ENCODE assay signal across 17 cellular contexts in genomic region chr12:25629341-25629740, GRCh38.
A peak's percentile ranks its signal among the peaks of the same experiment; 100 is the strongest.
DNase-seq lines count a peak whose midpoint lies in the region; ATAC-seq and TF ChIP-seq lines count a peak whose summit lies in the region.
"Had no signal": no experiment of that assay in that cellular context is flagged by ENCODE, and none has a peak within 500 bp of the region (broad histone marks: within the 10 kb centered on the region; RNA-seq: fewer than 3 reads in every experiment).

No MANE protein-coding gene starts in this region.

- intact Hi-C loops in heart right ventricle (cut with DNase I): no loop called here
- intact Hi-C loops in Right ventricle myocardium superior (cut with DNase I): no loop called here

- H4K8ac ChIP-seq in mesendoderm (ENCODE audit: low read depth, low read length): no peak overlapping the region

- no peak overlapping the region for H3K56ac ChIP-seq in mesendoderm (ENCODE audit: low read length)

- no peak for TF ChIP-seq CTCF in endodermal cell (conservative IDR thresholded peaks at IDR 0.05)
- TF ChIP-seq CTCF in heart right ventricle (IDR thresholded peaks at IDR 0.05): no peak

- peaks cover 28% of the 10 kb centered on the region for H3K9me3 ChIP-seq in endodermal cell (ENCODE audit: control insufficient read depth, low read length)
- H3K9me3 ChIP-seq in heart right ventricle: no peaks in the 10 kb centered on the region
- H3K9me3 ChIP-seq: BE2C, Caco-2 had no signal

- H3K79me2 ChIP-seq in mesendoderm (ENCODE audit: control insufficient read depth, insufficient read depth, low read length): no peaks in the 10 kb centered on the region

- no peaks in the 10 kb centered on the region for H3K27me3 ChIP-seq in endodermal cell (ENCODE audit: control insufficient read depth, insufficient read depth, low read length, poor library complexity, severe bottlenecking)
- H3K27me3 ChIP-seq in mesendoderm (ENCODE audit: insufficient read depth, low read length, poor library complexity): no peaks in the 10 kb centered on the region
- peaks cover 0 to 4% (median 0%) of the 10 kb centered on the region in 7 donors for H3K27me3 ChIP-seq in heart right ventricle
- H3K27me3 ChIP-seq: BE2C had no signal

- H3K4me1 ChIP-seq in endodermal cell (ENCODE audit: control insufficient read depth, insufficient read depth, low read length) (no peaks in the 10 kb centered on the region), mesendoderm (ENCODE audit: control insufficient read depth, low read depth, low read length) (peaks cover 2% of the 10 kb centered on the region), heart right ventricle (no peaks in the 10 kb centered on the region)
- H3K4me1 ChIP-seq: Caco-2 had no signal

- no peak overlapping the region for H2BK15ac ChIP-seq in mesendoderm (replicated peaks; ENCODE audit: low read depth)

- H3K9ac ChIP-seq in endodermal cell (ENCODE audit: extremely low read depth, low read length, poor library complexity, severe bottlenecking): peak overlapping the region; percentile 51
- H3K9ac ChIP-seq in mesendoderm (ENCODE audit: low read length): no peak overlapping the region
- H3K9ac ChIP-seq: GM23248 had no signal

- no peak overlapping the region for H2AK5ac ChIP-seq in mesendoderm (ENCODE audit: low read length)

- no peak overlapping the region for H3K18ac ChIP-seq in mesendoderm (ENCODE audit: low read length)

- ATAC-seq in natural killer cell treated with Interleukin-12 subunit alpha and Interleukin-12 subunit beta and Interleukin-15 and Interleukin-18, amount 100 ng/mL, for 72 hours: no peak
- no peak for ATAC-seq in HG03432 (IDR thresholded peaks at IDR 0.05; ENCODE audit: unreplicated experiment)
- ATAC-seq in heart right ventricle: no peak
- no peak for ATAC-seq in Right ventricle myocardium superior (ENCODE audit: poor library complexity)

- H3K4me2 ChIP-seq in mesendoderm (ENCODE audit: low read length): no peak overlapping the region

- peaks cover 9% of the 10 kb centered on the region for H3K27me3 Mint-ChIP-seq in endodermal cell (ENCODE audit: insufficient read depth)
- no peaks in the 10 kb centered on the region for H3K27me3 Mint-ChIP-seq in natural killer cell treated with Interleukin-12 subunit alpha and Interleukin-12 subunit beta and Interleukin-15 and Interleukin-18, amount 100 ng/mL, for 72 hours
- H3K27me3 Mint-ChIP-seq: CD4-positive, CD25-positive, alpha-beta regulatory T cell had no signal

- H4K5ac ChIP-seq in mesendoderm (ENCODE audit: low read length): no peak overlapping the region

- peaks cover 13% of the 10 kb centered on the region for H3K36me3 Mint-ChIP-seq in endodermal cell (ENCODE audit: low read depth)
- H3K36me3 Mint-ChIP-seq in natural killer cell treated with Interleukin-12 subunit alpha and Interleukin-12 subunit beta and Interleukin-15 and Interleukin-18, amount 100 ng/mL, for 72 hours: peaks cover 5% of the 10 kb centered on the region
- H3K36me3 Mint-ChIP-seq: CD4-positive, CD25-positive, alpha-beta regulatory T cell; CD8-positive, alpha-beta memory T cell had no signal

- no peak overlapping the region for H2BK5ac ChIP-seq in mesendoderm (ENCODE audit: low read length)

- H3K27ac ChIP-seq in endodermal cell (ENCODE audit: low read depth, low read length) (no peak overlapping the region), mesendoderm (ENCODE audit: low read depth, low read length) (peak overlapping the region; percentile 55), heart right ventricle (no peak overlapping the region)
- H3K27ac ChIP-seq: GM23248, HL-60 had no signal

- H3K23ac ChIP-seq in mesendoderm (ENCODE audit: low read length): no peak overlapping the region

- peaks cover 49% of the 10 kb centered on the region for H3K4me1 Mint-ChIP-seq in endodermal cell
- H3K4me1 Mint-ChIP-seq in natural killer cell treated with Interleukin-12 subunit alpha and Interleukin-12 subunit beta and Interleukin-15 and Interleukin-18, amount 100 ng/mL, for 72 hours (ENCODE audit: low read depth in 2 of 2): peaks cover 5 to 12% of the 10 kb centered on the region in 2 donors

- H3K79me1 ChIP-seq in mesendoderm (ENCODE audit: low read length): no peaks in the 10 kb centered on the region

- peak overlapping the region; percentile 62 for H3K4me3 Mint-ChIP-seq in endodermal cell
- H3K4me3 Mint-ChIP-seq in natural killer cell treated with Interleukin-12 subunit alpha and Interleukin-12 subunit beta and Interleukin-15 and Interleukin-18, amount 100 ng/mL, for 72 hours: no peak overlapping the region
- H3K4me3 Mint-ChIP-seq: CD4-positive, CD25-positive, alpha-beta regulatory T cell; CD8-positive, alpha-beta memory T cell had no signal

- H2BK120ac ChIP-seq in mesendoderm (ENCODE audit: low read depth, low read length): no peak overlapping the region

- H3K4me3 ChIP-seq in endodermal cell (ENCODE audit: low read length) (peak overlapping the region; percentile 86), mesendoderm (ENCODE audit: low read length) (no peak overlapping the region), heart right ventricle (no peak overlapping the region)
- H3K4me3 ChIP-seq: GM23248 had no signal

- peak; percentile 30 for DNase-seq in NCI-H82 treated with DMSO at 0.1 percent for 48 hours (lab: John Stamatoyannopoulos, UW; ENCODE audit: unreplicated experiment)
- no peak for DNase-seq in endodermal cell
- peak; percentile 19 for DNase-seq in mesendoderm
- DNase-seq in natural killer cell treated with Interleukin-12 subunit alpha and Interleukin-12 subunit beta and Interleukin-15 and Interleukin-18, amount 100 ng/mL, for 72 hours (ENCODE audit: low spot score): no peak
- no peak for DNase-seq in heart right ventricle
- no peak for DNase-seq in Right ventricle myocardium superior
- DNase-seq: ACHN; BE2C; C1 segment of cervical spinal cord; Caco-2; CD4-positive, CD25-positive, alpha-beta regulatory T cell; CD8-positive, alpha-beta memory T cell; GM23248; HCEC 1CT; IMR-90 had no signal

- WGBS in endodermal cell (ENCODE audit: insufficient coverage in 1 of 2, insufficient read length in 1 of 2), 2 experiments: 41 to 67% methylated on average over 3 of the region's 3 CpGs
- no CpG with 5 or more reads among the region's 3 CpGs for WGBS in mesendoderm (ENCODE audit: extremely low coverage, insufficient coverage, low lambda C conversion rate)
- 73 to 74% methylated on average over 3 of the region's 3 CpGs for WGBS in heart right ventricle, 2 donors

- peaks cover 27% of the 10 kb centered on the region for H3K9me3 Mint-ChIP-seq in endodermal cell
- peaks cover 2% of the 10 kb centered on the region for H3K9me3 Mint-ChIP-seq in natural killer cell treated with Interleukin-12 subunit alpha and Interleukin-12 subunit beta and Interleukin-15 and Interleukin-18, amount 100 ng/mL, for 72 hours

- peak overlapping the region; percentile 37 for H3K27ac Mint-ChIP-seq in endodermal cell
- H3K27ac Mint-ChIP-seq in natural killer cell treated with Interleukin-12 subunit alpha and Interleukin-12 subunit beta and Interleukin-15 and Interleukin-18, amount 100 ng/mL, for 72 hours: no peak overlapping the region
- H3K27ac Mint-ChIP-seq: CD4-positive, CD25-positive, alpha-beta regulatory T cell; CD8-positive, alpha-beta memory T cell had no signal

- no peak overlapping the region for H3K4ac ChIP-seq in mesendoderm (ENCODE audit: low read depth, low read length)

- H3K36me3 ChIP-seq in endodermal cell (ENCODE audit: control insufficient read depth, insufficient read depth, low read length) (peaks cover 11% of the 10 kb centered on the region), mesendoderm (ENCODE audit: control insufficient read depth, insufficient read depth, low read length) (no peaks in the 10 kb centered on the region), heart right ventricle (no peaks in the 10 kb centered on the region)
- H3K36me3 ChIP-seq: BE2C had no signal

Comparison
In these comparisons a context has a peak if more than half of its experiments do, and no peak if none do; other contexts are left out.
1. DNase-seq: peak in NCI-H82 treated with DMSO at 0.1 percent for 48 hours (single experiment) and mesendoderm (single experiment); none in endodermal cell (single experiment), natural killer cell treated with Interleukin-12 subunit alpha and Interleukin-12 subunit beta and Interleukin-15 and Interleukin-18, amount 100 ng/mL, for 72 hours (single experiment), heart right ventricle (0 of 2) and Right ventricle myocardium superior (single experiment).